Comparison of ENCODE assay signal across 9 cellular contexts in genomic region chr1:148318123-148318899, GRCh38.
A peak's percentile ranks its signal among the peaks of the same experiment; 100 is the strongest.
DNase-seq lines count a peak whose midpoint lies in the region; FAIRE-seq lines count a peak whose summit lies in the region.
"Had no signal": no experiment of that assay in that cellular context is flagged by ENCODE, and none has a peak within 500 bp of the region (broad histone marks: within the 10 kb centered on the region; RNA-seq: fewer than 3 reads in every experiment).

No MANE protein-coding gene starts in this region.

- no peaks in the 10 kb centered on the region for H3K9me3 ChIP-seq in iPS-18c (ENCODE audit: control insufficient read depth, insufficient read depth, low read length)

- peak; percentile 71 for FAIRE-seq in GM19239 (lab: Jason Lieb, UNC)

- DNase-seq in GM19239 (ENCODE audit: insufficient read length, low spot score) (peak; percentile 47), NOMO-1 (lab: John Stamatoyannopoulos, UW; ENCODE audit: unreplicated experiment in 2 of 2) (peak; percentile 89 to 91), kidney tubule cell (ENCODE audit: low spot score) (no peak), NCI-H345 treated with DMSO at 0.1 percent for 48 hours (lab: John Stamatoyannopoulos, UW; ENCODE audit: unreplicated experiment) (no peak), NCI-H226 (no peak)
- DNase-seq in activated naive CD4-positive, alpha-beta T cell treated with Interleukin-2 at 50 U/mL for 16 hours, result peak; percentile 62
- peak; percentile 40 to 46 for DNase-seq in stimulated activated CD8-positive, alpha-beta memory T cell treated with anti-CD3 and anti-CD28 coated beads, Interleukin-7, amount 100 ng/mL, for 4 hours (ENCODE audit: low read depth in 2 of 2)
- DNase-seq: IMR-90 had no signal

- peak overlapping the region; percentile 58 for H3K4me3 ChIP-seq in iPS-18c (ENCODE audit: insufficient read depth, low read depth, low read length)

Comparison
In these comparisons a context has a peak if more than half of its experiments do, and no peak if none do; other contexts are left out.
1. DNase-seq: peak in GM19239 (single experiment), NOMO-1 (2 of 2), activated naive CD4-positive, alpha-beta T cell treated with Interleukin-2 at 50 U/mL for 16 hours (single experiment) and stimulated activated CD8-positive, alpha-beta memory T cell treated with anti-CD3 and anti-CD28 coated beads, Interleukin-7, amount 100 ng/mL, for 4 hours (2 of 2); none in kidney tubule cell (single experiment), NCI-H345 treated with DMSO at 0.1 percent for 48 hours (single experiment) and NCI-H226 (single experiment).